ENCODE assay signal across 20 cellular contexts in the genomic region with DNA sequence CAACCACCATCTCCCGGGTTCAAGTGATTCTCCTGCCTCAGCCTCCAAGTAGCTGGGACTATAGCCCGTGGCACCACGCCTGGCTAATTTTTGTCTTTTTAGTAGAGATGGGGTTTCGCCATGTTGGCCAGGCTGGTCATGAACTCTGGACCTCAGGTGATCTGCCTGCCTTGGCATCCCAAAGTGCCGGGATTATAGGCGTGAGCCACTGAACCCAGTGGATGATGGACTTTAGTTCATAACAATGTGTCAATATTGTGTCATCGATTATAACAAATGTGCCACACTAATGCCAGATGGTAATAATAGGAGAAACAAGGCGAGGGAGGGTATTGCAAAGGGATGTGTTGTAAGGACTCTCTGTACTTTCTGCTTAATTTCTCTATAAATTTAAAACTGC.
"Had no signal": no experiment of that assay in that cellular context is flagged by ENCODE, and none has a peak within 500 bp of the region (broad histone marks: within the 10 kb centered on the region; RNA-seq: fewer than 3 reads in every experiment).

No MANE protein-coding gene starts in this region.

- H3K9me3 ChIP-seq: MG63, SK-N-SH had no signal

- FAIRE-seq: RCC 7860 had no signal

- DNase-seq: IMR-90, Karpas-422, KG1, MG63, NCI-H1092 treated with DMSO at 0.1 percent for 48 hours, NCI-H1436, NCI-H187, NCI-H2029, NCI-H2081 treated with DMSO at 0.1 percent for 48 hours, NCI-H2171, NCI-H226, NCI-H446, NCI-H510A, NCI-H524 treated with DMSO at 0.1 percent for 48 hours, NCI-H69, NCI-H774, RPMI8226, SHP77, SK-N-SH had no signal

- H3K4me3 ChIP-seq: MG63 had no signal

- H3K9ac ChIP-seq: SK-N-SH had no signal

- H3K27me3 ChIP-seq: MG63 had no signal

- H3K36me3 ChIP-seq: MG63 had no signal

- H3K4me2 ChIP-seq: SK-N-SH had no signal
